ENCODE assay signal across 8 cellular contexts in the genomic region with DNA sequence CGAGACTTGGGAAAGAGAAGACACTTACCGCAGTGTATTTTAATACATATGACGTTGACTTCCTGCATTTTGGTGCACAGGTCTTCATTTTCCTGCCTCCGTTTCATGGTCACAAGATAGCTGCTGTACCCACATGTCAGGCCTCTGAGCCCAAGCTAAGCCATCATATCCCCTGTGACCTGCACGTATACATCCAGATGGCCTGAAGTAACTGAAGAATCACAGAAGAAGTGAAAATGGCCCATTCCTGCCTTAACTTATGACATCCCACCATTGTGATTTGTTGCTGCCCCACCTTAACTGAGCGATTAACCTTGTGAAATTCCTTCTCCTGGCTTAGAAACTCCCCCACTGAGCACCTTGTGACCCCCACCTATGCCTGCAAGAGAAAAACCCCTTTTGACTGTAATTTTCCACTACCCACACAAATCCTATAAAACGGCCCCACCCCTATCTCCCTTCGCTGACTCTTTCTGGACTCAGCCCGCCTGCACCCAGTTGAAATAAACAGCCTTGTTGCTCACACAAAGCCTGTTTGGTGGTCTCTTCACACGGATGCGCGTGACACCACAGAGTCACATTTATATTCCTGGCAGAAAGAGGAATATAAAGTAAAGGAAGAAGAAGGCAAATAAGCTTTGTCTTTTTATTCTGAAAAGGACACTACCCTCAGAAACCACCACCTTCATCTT.
A peak's percentile ranks its signal among the peaks of the same experiment; 100 is the strongest.
DNase-seq lines count a peak whose midpoint lies in the region; ATAC-seq and TF ChIP-seq lines count a peak whose summit lies in the region.
"Not testable (repeated sequence)": the region's sequence is repeated elsewhere in the genome, so short reads cannot be mapped to it uniquely, and the experiment has no call there.

No MANE protein-coding gene starts in this region.

- H4K8ac ChIP-seq in neuronal stem cell (ENCODE audit: low read depth, low read length) = not testable (repeated sequence)

- not testable (repeated sequence) for H3K27ac ChIP-seq in CD4-positive, alpha-beta T cell (ENCODE audit: low read depth, low read length); endodermal cell (ENCODE audit: low read depth, low read length); neuronal stem cell (replicated peaks; ENCODE audit: low read length)
- peak overlapping the region; percentile 30 to 81 (median 54) for H3K27ac ChIP-seq in Peyer's patch

- not testable (repeated sequence) for H3K4me1 ChIP-seq in Peyer's patch; endodermal cell (ENCODE audit: control insufficient read depth, insufficient read depth, low read length); neuronal stem cell (ENCODE audit: control insufficient read depth in 2 of 2, insufficient read depth in 1 of 2, low read depth in 1 of 2, low read length in 2 of 2)

- CTCF ChIA-PET in CD4-positive, alpha-beta T cell (lab: Charles Lee) = interaction anchor here (1.1 kb wide), 1 partner anchor 125 kb away, joined by 3 read pairs; no protein-coding TSS in a partner anchor
- CTCF ChIA-PET in activated CD8-positive, alpha-beta T cell treated with anti-CD3 and anti-CD28 coated beads, Interleukin-2, amount 10 ng/mL, durations not matched to agents 7 days and 5 days (lab: Charles Lee) = interaction anchor here (1.4 kb wide), 1 partner anchor 154 kb away, joined by 4 read pairs; no protein-coding TSS in a partner anchor
- CTCF ChIA-PET in activated naive CD4-positive, alpha-beta T cell treated with anti-CD3 and anti-CD28 coated beads for 36 hours (lab: Charles Lee) = interaction anchor here (0.7 kb wide), 1 partner anchor 151 kb away, joined by 3 read pairs; no protein-coding TSS in a partner anchor

- peaks cover 54% of the 10 kb centered on the region for H3K4me1 Mint-ChIP-seq in CD4-positive, alpha-beta T cell (ENCODE audit: low read depth)
- peaks cover 47% of the 10 kb centered on the region for H3K4me1 Mint-ChIP-seq in activated CD8-positive, alpha-beta T cell treated with anti-CD3 and anti-CD28 coated beads, Interleukin-2, amount 10 ng/mL, durations not matched to agents 7 days and 5 days (ENCODE audit: low read depth)
- H3K4me1 Mint-ChIP-seq in activated naive CD4-positive, alpha-beta T cell treated with anti-CD3 and anti-CD28 coated beads for 36 hours (ENCODE audit: low read depth) = peaks cover 56% of the 10 kb centered on the region
- peaks cover 41% of the 10 kb centered on the region for H3K4me1 Mint-ChIP-seq in endodermal cell

- not testable (repeated sequence) for DNase-seq in CD4-positive, alpha-beta T cell; neuronal stem cell (ENCODE audit: low spot score)
- DNase-seq in Peyer's patch = peak in 2 of 3 donors; percentile 62 to 71
- DNase-seq in activated CD8-positive, alpha-beta T cell treated with anti-CD3 and anti-CD28 coated beads, Interleukin-2, amount 10 ng/mL, durations not matched to agents 7 days and 5 days = peak; percentile 34
- DNase-seq in activated naive CD4-positive, alpha-beta T cell treated with anti-CD3 and anti-CD28 coated beads for 36 hours = peak; percentile 42
- peak; percentile 77 for DNase-seq in endodermal cell
- peak; percentile 19 to 45 for DNase-seq in stimulated activated CD8-positive, alpha-beta memory T cell treated with anti-CD3 and anti-CD28 coated beads, Interleukin-7, amount 100 ng/mL, for 4 hours (ENCODE audit: low read depth in 2 of 2)

- ATAC-seq in CD4-positive, alpha-beta T cell (ENCODE audit: poor library complexity) = peak; percentile 58
- peak; percentile 54 for ATAC-seq in activated CD8-positive, alpha-beta T cell treated with anti-CD3 and anti-CD28 coated beads, Interleukin-2, amount 10 ng/mL, durations not matched to agents 7 days and 5 days

- not testable (repeated sequence) for H3K23ac ChIP-seq in neuronal stem cell (ENCODE audit: low read depth, low read length, poor library complexity)

- 85 to 88% methylated on average over 5 to 12 of the region's 12 CpGs for WGBS in endodermal cell (ENCODE audit: insufficient coverage in 1 of 2, insufficient read length in 1 of 2), 2 experiments
- WGBS in neuronal stem cell (ENCODE audit: extremely low coverage in 2 of 2, insufficient read length in 2 of 2, insufficient replicate concordance in 1 of 2), 2 donors = no CpG with 5 or more reads among the region's 12 CpGs

- H3K18ac ChIP-seq in neuronal stem cell (ENCODE audit: low read length) = not testable (repeated sequence)

- POLR2A ChIA-PET in CD4-positive, alpha-beta T cell (lab: Charles Lee) = interaction anchor here (0.6 to 2.4 kb wide), 4 partner anchors 78 to 152 kb away, joined by 3 to 8 read pairs (median 3); a partner anchor contains a TSS
- POLR2A ChIA-PET in activated CD8-positive, alpha-beta T cell treated with anti-CD3 and anti-CD28 coated beads, Interleukin-2, amount 10 ng/mL, durations not matched to agents 7 days and 5 days (lab: Charles Lee) = interaction anchor here (1.1 to 1.4 kb wide), 2 partner anchors 78 to 152 kb away, joined by 5 to 6 read pairs; a partner anchor contains a TSS

- not testable (repeated sequence) for H3K79me1 ChIP-seq in neuronal stem cell (ENCODE audit: low read depth, low read length)

- peak overlapping the region; percentile 29 for H2AFZ ChIP-seq in neuronal stem cell (ENCODE audit: low read length)

- not testable (repeated sequence) for H4K91ac ChIP-seq in neuronal stem cell (ENCODE audit: low read depth, low read length, poor library complexity)

- not testable (repeated sequence) for TF ChIP-seq CTCF in CD4-positive, alpha-beta T cell (IDR thresholded peaks at IDR 0.05); endodermal cell (conservative IDR thresholded peaks at IDR 0.05)
- peak in 1 of 6 experiments; percentile 3 for TF ChIP-seq CTCF in Peyer's patch (IDR thresholded peaks at IDR 0.05)

- H2BK12ac ChIP-seq in neuronal stem cell (ENCODE audit: low read length) = not testable (repeated sequence)

- not testable (repeated sequence) for H3K36me3 ChIP-seq in Peyer's patch; endodermal cell (ENCODE audit: control insufficient read depth, insufficient read depth, low read length); neuronal stem cell (replicated peaks in 1 of 2; ENCODE audit: control insufficient read depth in 2 of 2, insufficient read depth in 2 of 2, low read length in 2 of 2)

- peak; percentile 41 for TF ChIP-seq POLR2A in GM19193 (IDR thresholded peaks at IDR 0.05; ENCODE audit: extremely low read depth, insufficient read depth, insufficient read length)
- not testable (repeated sequence) for TF ChIP-seq POLR2A in Peyer's patch (IDR thresholded peaks at IDR 0.05)

- H3K27me3 Mint-ChIP-seq in CD4-positive, alpha-beta T cell; activated CD8-positive, alpha-beta T cell treated with anti-CD3 and anti-CD28 coated beads, Interleukin-2, amount 10 ng/mL, durations not matched to agents 7 days and 5 days (ENCODE audit: low read depth); activated naive CD4-positive, alpha-beta T cell treated with anti-CD3 and anti-CD28 coated beads for 36 hours (ENCODE audit: low read depth); endodermal cell (ENCODE audit: insufficient read depth): not testable (repeated sequence)

- H3K4me2 ChIP-seq in neuronal stem cell (ENCODE audit: insufficient read depth, low read length, poor library complexity, severe bottlenecking) = not testable (repeated sequence)

- not testable (repeated sequence) for H2BK5ac ChIP-seq in neuronal stem cell (ENCODE audit: low read length)

- H3K27me3 ChIP-seq in CD4-positive, alpha-beta T cell (ENCODE audit: control insufficient read depth, insufficient read depth, low read length); Peyer's patch; endodermal cell (ENCODE audit: control insufficient read depth, insufficient read depth, low read length, poor library complexity, severe bottlenecking); neuronal stem cell (ENCODE audit: control insufficient read depth in 3 of 3, insufficient read depth in 3 of 3, low read depth in 1 of 3, low read length in 3 of 3): not testable (repeated sequence)

- not testable (repeated sequence) for H2BK120ac ChIP-seq in neuronal stem cell (ENCODE audit: low read depth, low read length)

- H3K4ac ChIP-seq in neuronal stem cell (ENCODE audit: low read length) = not testable (repeated sequence)

- not testable (repeated sequence) for H3K9me3 Mint-ChIP-seq in CD4-positive, alpha-beta T cell; activated CD8-positive, alpha-beta T cell treated with anti-CD3 and anti-CD28 coated beads, Interleukin-2, amount 10 ng/mL, durations not matched to agents 7 days and 5 days (ENCODE audit: insufficient read depth); activated naive CD4-positive, alpha-beta T cell treated with anti-CD3 and anti-CD28 coated beads for 36 hours; endodermal cell

- H3K4me3 ChIP-seq in Peyer's patch; neuronal stem cell (ENCODE audit: low read length in 2 of 2): not testable (repeated sequence)
- H3K4me3 ChIP-seq in endodermal cell (ENCODE audit: low read length) = peak overlapping the region; percentile 6

- not testable (repeated sequence) for H3K36me3 Mint-ChIP-seq in CD4-positive, alpha-beta T cell (ENCODE audit: low read depth); activated naive CD4-positive, alpha-beta T cell treated with anti-CD3 and anti-CD28 coated beads for 36 hours (ENCODE audit: low read depth); endodermal cell (ENCODE audit: low read depth)
- H3K36me3 Mint-ChIP-seq in activated CD8-positive, alpha-beta T cell treated with anti-CD3 and anti-CD28 coated beads, Interleukin-2, amount 10 ng/mL, durations not matched to agents 7 days and 5 days (ENCODE audit: low read depth) = peaks cover 31% of the 10 kb centered on the region

- peak overlapping the region; percentile 47 for H3K4me3 Mint-ChIP-seq in CD4-positive, alpha-beta T cell
- peak overlapping the region; percentile 44 for H3K4me3 Mint-ChIP-seq in activated CD8-positive, alpha-beta T cell treated with anti-CD3 and anti-CD28 coated beads, Interleukin-2, amount 10 ng/mL, durations not matched to agents 7 days and 5 days
- peak overlapping the region; percentile 50 for H3K4me3 Mint-ChIP-seq in activated naive CD4-positive, alpha-beta T cell treated with anti-CD3 and anti-CD28 coated beads for 36 hours
- H3K4me3 Mint-ChIP-seq in endodermal cell = peak overlapping the region; percentile 3

- intact Hi-C loops in CD4-positive, alpha-beta T cell (cut with DNase I, micrococcal nuclease) = loop anchor here in 1 of 2 experiments (10.0 kb wide), 1 partner anchor 158 kb away; no protein-coding TSS in a partner anchor
- intact Hi-C loops in activated naive CD4-positive, alpha-beta T cell treated with anti-CD3 and anti-CD28 coated beads for 36 hours (cut with micrococcal nuclease) = loop anchor here (1.0 to 2.0 kb wide), 2 partner anchors 58 to 154 kb away; no protein-coding TSS in a partner anchor

- not testable (repeated sequence) for H3K9me3 ChIP-seq in CD4-positive, alpha-beta T cell (ENCODE audit: control insufficient read depth, low read length); Peyer's patch; endodermal cell (ENCODE audit: control insufficient read depth, low read length); neuronal stem cell (replicated peaks in 1 of 2; ENCODE audit: control insufficient read depth in 2 of 2, insufficient read depth in 1 of 2, low read depth in 1 of 2, low read length in 2 of 2)

- H3K14ac ChIP-seq in neuronal stem cell (ENCODE audit: low read length) = not testable (repeated sequence)

- not testable (repeated sequence) for H2AK5ac ChIP-seq in neuronal stem cell (ENCODE audit: low read depth, low read length)

- not testable (repeated sequence) for H2BK15ac ChIP-seq in neuronal stem cell (ENCODE audit: low read length)

- H3K9ac ChIP-seq in endodermal cell (ENCODE audit: extremely low read depth, low read length, poor library complexity, severe bottlenecking); neuronal stem cell (ENCODE audit: low read depth, low read length, poor library complexity): not testable (repeated sequence)

- H3K27ac Mint-ChIP-seq in CD4-positive, alpha-beta T cell = peak overlapping the region; percentile 84
- peak overlapping the region; percentile 93 for H3K27ac Mint-ChIP-seq in activated CD8-positive, alpha-beta T cell treated with anti-CD3 and anti-CD28 coated beads, Interleukin-2, amount 10 ng/mL, durations not matched to agents 7 days and 5 days
- peak overlapping the region; percentile 83 for H3K27ac Mint-ChIP-seq in activated naive CD4-positive, alpha-beta T cell treated with anti-CD3 and anti-CD28 coated beads for 36 hours
- H3K27ac Mint-ChIP-seq in endodermal cell = peak overlapping the region; percentile 84
